ENCODE assay signal across 11 cellular contexts in the genomic region with DNA sequence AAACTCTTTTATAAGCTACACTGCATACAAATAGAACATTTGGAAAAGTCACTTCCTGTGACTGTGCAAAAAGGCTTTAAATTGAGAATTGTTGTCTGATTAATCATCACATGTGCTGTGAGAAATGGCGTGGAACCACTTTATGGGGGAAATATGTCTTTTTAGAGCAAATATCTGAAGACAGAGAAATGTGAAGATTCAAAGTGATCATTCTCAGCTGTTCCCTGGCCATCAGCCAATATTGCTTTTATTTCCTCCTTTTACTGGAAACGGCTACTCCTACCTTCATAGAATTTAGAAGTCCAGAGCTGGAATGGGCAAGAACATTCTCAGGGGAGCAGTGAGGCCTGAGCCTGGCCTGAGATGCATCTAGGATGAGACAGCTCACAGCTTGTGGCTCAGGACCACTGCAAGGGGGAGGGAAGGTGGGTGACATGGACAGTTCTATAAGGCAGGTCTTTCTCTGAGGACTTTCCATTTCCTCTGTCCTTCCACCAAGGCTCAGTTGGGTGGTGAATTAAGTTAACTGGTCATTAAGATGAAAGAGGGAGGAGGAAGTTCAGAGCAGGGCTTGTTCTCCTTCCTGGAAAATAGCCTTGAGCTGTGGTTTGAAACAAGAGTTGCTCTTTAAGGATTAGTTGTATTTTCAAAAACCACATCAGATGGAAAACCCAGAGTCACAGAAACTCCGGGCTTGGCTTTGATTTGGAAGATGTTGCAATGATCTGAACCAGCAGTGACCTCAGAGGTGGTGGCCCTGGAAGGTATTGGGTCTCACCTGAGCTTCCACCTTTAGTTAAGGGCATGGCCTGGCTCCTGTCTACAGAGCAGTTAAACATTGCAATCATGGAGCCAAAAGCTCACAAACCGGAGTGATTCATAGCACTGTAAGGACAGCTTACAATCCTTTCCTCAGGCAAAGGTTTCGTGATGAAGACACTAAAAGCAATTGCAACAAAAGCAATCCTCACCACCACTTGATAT.
DNase-seq lines count a peak whose midpoint lies in the region; ATAC-seq, FAIRE-seq and TF ChIP-seq lines count a peak whose summit lies in the region.
"Had no signal": no experiment of that assay in that cellular context is flagged by ENCODE, and none has a peak within 500 bp of the region (broad histone marks: within the 10 kb centered on the region; RNA-seq: fewer than 3 reads in every experiment).

No MANE protein-coding gene starts in this region.

- H3K4me1 ChIP-seq in astrocyte (ENCODE audit: insufficient read depth, low read length) (peaks cover 21% of the 10 kb centered on the region), transverse colon (peaks cover 4 to 46% (median 5%) of the 10 kb centered on the region in 4 donors)

- H3K4me3 Mint-ChIP-seq in astrocyte (ENCODE audit: unreplicated experiment) = no peak overlapping the region
- H3K4me3 Mint-ChIP-seq: activated naive CD8-positive, alpha-beta T cell treated with anti-CD3 and anti-CD28 coated beads, Interleukin-2, amount 10 ng/mL, durations not matched to agents 7 days and 5 days had no signal

- H3K9me3 Mint-ChIP-seq in astrocyte (ENCODE audit: unreplicated experiment) = no peaks in the 10 kb centered on the region
- H3K9me3 Mint-ChIP-seq: activated naive CD8-positive, alpha-beta T cell treated with anti-CD3 and anti-CD28 coated beads, Interleukin-2, amount 10 ng/mL, durations not matched to agents 7 days and 5 days had no signal

- peaks cover 4% of the 10 kb centered on the region for H3K27me3 Mint-ChIP-seq in astrocyte (ENCODE audit: low read depth, unreplicated experiment)

- WGBS in transverse colon (ENCODE audit: low coverage in 1 of 2), 2 donors = 51 to 70% methylated on average over 4 to 5 of the region's 5 CpGs

- H3K9ac ChIP-seq in astrocyte (ENCODE audit: low read length) = peak overlapping the region; percentile 59

- in situ Hi-C loops in transverse colon (cut with MboI; ENCODE audit: low pct_ligation_motif_present in 1 of 4, low pct_unique_long_range_greater_than_20kb in 1 of 4, low sequenced_read_pairs in 3 of 4) = no loop called here

- H3K36me3 Mint-ChIP-seq in astrocyte (ENCODE audit: low read depth, unreplicated experiment) = no peaks in the 10 kb centered on the region
- H3K36me3 Mint-ChIP-seq: activated naive CD8-positive, alpha-beta T cell treated with anti-CD3 and anti-CD28 coated beads, Interleukin-2, amount 10 ng/mL, durations not matched to agents 7 days and 5 days had no signal

- H3K4me3 ChIP-seq in astrocyte (ENCODE audit: insufficient read depth, low read depth, low read length) (peak overlapping the region; percentile 27), transverse colon (no peak overlapping the region)
- H3K4me3 ChIP-seq: ovary had no signal

- no peaks in the 10 kb centered on the region for H3K36me3 ChIP-seq in astrocyte (ENCODE audit: insufficient read depth, low read length)
- H3K36me3 ChIP-seq in transverse colon = no peaks in the 10 kb centered on the region
- H3K36me3 ChIP-seq: ovary had no signal

- H3K79me2 ChIP-seq in astrocyte (ENCODE audit: insufficient read depth, low read length) = no peaks in the 10 kb centered on the region

- H3K4me2 ChIP-seq in astrocyte (ENCODE audit: low read length) = peak overlapping the region; percentile 66

- H3K27ac Mint-ChIP-seq in astrocyte (ENCODE audit: unreplicated experiment) = peak overlapping the region; percentile 96
- H3K27ac Mint-ChIP-seq: activated naive CD8-positive, alpha-beta T cell treated with anti-CD3 and anti-CD28 coated beads, Interleukin-2, amount 10 ng/mL, durations not matched to agents 7 days and 5 days had no signal

- TF ChIP-seq CTCF in astrocyte (IDR thresholded peaks at IDR 0.05; ENCODE audit: insufficient read depth, low read depth, low read length) = no peak
- TF ChIP-seq CTCF in transverse colon (IDR thresholded peaks at IDR 0.05) = no peak

- FAIRE-seq in astrocyte (lab: Jason Lieb, UNC) = no peak

- intact Hi-C loops in transverse colon (cut with DNase I; ENCODE audit: low total_unique reads) = no loop called here

- TF ChIP-seq POLR2A in transverse colon (IDR thresholded peaks at IDR 0.05) = no peak

- no peak for TF ChIP-seq EP300 in transverse colon (IDR thresholded peaks at IDR 0.05; ENCODE audit: low read depth)

- H3K27me3 ChIP-seq in astrocyte (ENCODE audit: insufficient read depth, low read length) (no peaks in the 10 kb centered on the region), transverse colon (no peaks in the 10 kb centered on the region)
- H3K27me3 ChIP-seq: ovary had no signal

- peaks cover 21% of the 10 kb centered on the region for H3K4me1 Mint-ChIP-seq in astrocyte (ENCODE audit: low read depth, unreplicated experiment)

- DNase-seq in Kasumi-1 (lab: John Stamatoyannopoulos, UW) (peak; percentile 3 to 34), astrocyte (ENCODE audit: low read depth) (peak; percentile 70), iris pigment epithelial cell (ENCODE audit: low read depth) (peak; percentile 81), transverse colon (no peak), NCI-H1436 (lab: John Stamatoyannopoulos, UW) (no peak), NCI-H526 (lab: John Stamatoyannopoulos, UW) (no peak)
- DNase-seq: activated naive CD8-positive, alpha-beta T cell treated with anti-CD3 and anti-CD28 coated beads, Interleukin-2, amount 10 ng/mL, durations not matched to agents 7 days and 5 days; NCI-H524 had no signal

- H4K20me1 ChIP-seq in astrocyte (ENCODE audit: insufficient read depth, low read length) = no peaks in the 10 kb centered on the region

- H3K9me3 ChIP-seq in astrocyte (ENCODE audit: insufficient read depth, low read depth, low read length) (no peaks in the 10 kb centered on the region), transverse colon (no peaks in the 10 kb centered on the region)
- H3K9me3 ChIP-seq: ovary had no signal

- peak overlapping the region; percentile 61 for H2AFZ ChIP-seq in astrocyte (ENCODE audit: low read depth, low read length)

- H3K27ac ChIP-seq in astrocyte (ENCODE audit: low read depth, low read length) (peak overlapping the region; percentile 78), transverse colon (peak overlapping the region; percentile 53 to 61 (median 60))
- H3K27ac ChIP-seq: ovary had no signal

- ATAC-seq in GM21825 (IDR thresholded peaks at IDR 0.05; ENCODE audit: unreplicated experiment) (no peak), GM19463 (IDR thresholded peaks at IDR 0.05; ENCODE audit: unreplicated experiment) (no peak)

Comparison
In these comparisons a context has a peak if more than half of its experiments do, and no peak if none do; other contexts are left out.
1. DNase-seq: peak in Kasumi-1 (2 of 2), astrocyte (single experiment) and iris pigment epithelial cell (single experiment); none in transverse colon (single experiment), NCI-H1436 (single experiment) and NCI-H526 (0 of 2).